ENCODE assay signal across 2 cellular contexts in the genomic region with DNA sequence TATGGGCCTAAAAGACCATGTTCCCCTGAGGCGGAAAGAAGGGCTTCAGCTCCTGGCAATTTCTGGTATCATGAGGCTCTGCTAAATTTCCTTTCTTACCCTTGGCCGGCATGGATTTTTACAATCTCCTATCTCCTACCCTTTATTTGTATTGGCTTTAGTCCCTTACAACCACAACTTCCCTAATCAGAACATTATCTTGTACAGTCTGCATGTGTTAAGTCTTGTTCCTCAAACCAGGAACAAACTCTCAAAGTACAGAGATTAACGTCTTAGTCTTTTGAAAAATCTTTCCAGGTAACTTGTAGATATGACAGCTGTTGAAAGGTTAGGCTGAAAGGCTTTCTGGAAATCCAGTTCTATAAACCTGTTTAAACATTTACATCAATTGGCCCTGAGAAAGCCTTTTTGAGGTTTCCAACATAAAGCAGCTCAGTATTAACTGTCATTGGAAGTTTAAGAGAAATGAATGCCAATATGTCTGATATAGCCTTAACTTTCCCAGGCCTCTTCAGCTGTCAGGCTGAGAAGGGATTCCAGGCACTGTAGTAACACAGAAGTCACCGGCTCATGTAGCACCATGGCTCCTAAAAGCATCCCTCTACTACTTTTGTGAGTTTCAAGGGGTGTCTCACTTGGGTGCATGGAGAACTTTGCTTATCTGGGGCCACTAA.
TF ChIP-seq lines count a peak whose summit lies in the region.

No MANE protein-coding gene starts in this region.

TF ChIP-seq in HepG2, 621 proteins besides CTCF, POLR2A, EP300 and RAD21 (continued from another document and continues in another):
- TF ChIP-seq, protein P1, sequence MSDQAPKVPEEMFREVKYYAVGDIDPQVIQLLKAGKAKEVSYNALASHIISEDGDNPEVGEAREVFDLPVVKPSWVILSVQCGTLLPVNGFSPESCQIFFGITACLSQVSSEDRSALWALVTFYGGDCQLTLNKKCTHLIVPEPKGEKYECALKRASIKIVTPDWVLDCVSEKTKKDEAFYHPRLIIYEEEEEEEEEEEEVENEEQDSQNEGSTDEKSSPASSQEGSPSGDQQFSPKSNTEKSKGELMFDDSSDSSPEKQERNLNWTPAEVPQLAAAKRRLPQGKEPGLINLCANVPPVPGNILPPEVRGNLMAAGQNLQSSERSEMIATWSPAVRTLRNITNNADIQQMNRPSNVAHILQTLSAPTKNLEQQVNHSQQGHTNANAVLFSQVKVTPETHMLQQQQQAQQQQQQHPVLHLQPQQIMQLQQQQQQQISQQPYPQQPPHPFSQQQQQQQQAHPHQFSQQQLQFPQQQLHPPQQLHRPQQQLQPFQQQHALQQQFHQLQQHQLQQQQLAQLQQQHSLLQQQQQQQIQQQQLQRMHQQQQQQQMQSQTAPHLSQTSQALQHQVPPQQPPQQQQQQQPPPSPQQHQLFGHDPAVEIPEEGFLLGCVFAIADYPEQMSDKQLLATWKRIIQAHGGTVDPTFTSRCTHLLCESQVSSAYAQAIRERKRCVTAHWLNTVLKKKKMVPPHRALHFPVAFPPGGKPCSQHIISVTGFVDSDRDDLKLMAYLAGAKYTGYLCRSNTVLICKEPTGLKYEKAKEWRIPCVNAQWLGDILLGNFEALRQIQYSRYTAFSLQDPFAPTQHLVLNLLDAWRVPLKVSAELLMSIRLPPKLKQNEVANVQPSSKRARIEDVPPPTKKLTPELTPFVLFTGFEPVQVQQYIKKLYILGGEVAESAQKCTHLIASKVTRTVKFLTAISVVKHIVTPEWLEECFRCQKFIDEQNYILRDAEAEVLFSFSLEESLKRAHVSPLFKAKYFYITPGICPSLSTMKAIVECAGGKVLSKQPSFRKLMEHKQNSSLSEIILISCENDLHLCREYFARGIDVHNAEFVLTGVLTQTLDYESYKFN (CRISPR knock-in tag; conservative IDR thresholded peaks at IDR 0.05) = no peak
- TF ChIP-seq KAT2B (IDR thresholded peaks at IDR 0.05; ENCODE audit: borderline replicate concordance, low read depth, low read length) (no peak), ZNF781 (CRISPR knock-in tag; IDR thresholded peaks at IDR 0.05; ENCODE audit: borderline replicate concordance, not compliant biosample characterization) (no peak), ZNF816 (CRISPR knock-in tag; IDR thresholded peaks at IDR 0.05; ENCODE audit: borderline replicate concordance) (no peak), HOXA5 (CRISPR knock-in tag; IDR thresholded peaks at IDR 0.05) (no peak), PHF20 (CRISPR knock-in tag; IDR thresholded peaks at IDR 0.05) (no peak), GATAD1 (CRISPR knock-in tag; IDR thresholded peaks at IDR 0.05) (no peak)
- TF ChIP-seq, protein P2, sequence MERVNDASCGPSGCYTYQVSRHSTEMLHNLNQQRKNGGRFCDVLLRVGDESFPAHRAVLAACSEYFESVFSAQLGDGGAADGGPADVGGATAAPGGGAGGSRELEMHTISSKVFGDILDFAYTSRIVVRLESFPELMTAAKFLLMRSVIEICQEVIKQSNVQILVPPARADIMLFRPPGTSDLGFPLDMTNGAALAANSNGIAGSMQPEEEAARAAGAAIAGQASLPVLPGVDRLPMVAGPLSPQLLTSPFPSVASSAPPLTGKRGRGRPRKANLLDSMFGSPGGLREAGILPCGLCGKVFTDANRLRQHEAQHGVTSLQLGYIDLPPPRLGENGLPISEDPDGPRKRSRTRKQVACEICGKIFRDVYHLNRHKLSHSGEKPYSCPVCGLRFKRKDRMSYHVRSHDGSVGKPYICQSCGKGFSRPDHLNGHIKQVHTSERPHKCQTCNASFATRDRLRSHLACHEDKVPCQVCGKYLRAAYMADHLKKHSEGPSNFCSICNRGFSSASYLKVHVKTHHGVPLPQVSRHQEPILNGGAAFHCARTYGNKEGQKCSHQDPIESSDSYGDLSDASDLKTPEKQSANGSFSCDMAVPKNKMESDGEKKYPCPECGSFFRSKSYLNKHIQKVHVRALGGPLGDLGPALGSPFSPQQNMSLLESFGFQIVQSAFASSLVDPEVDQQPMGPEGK (CRISPR knock-in tag; IDR thresholded peaks at IDR 0.05) = no peak
- TF ChIP-seq, protein P3, sequence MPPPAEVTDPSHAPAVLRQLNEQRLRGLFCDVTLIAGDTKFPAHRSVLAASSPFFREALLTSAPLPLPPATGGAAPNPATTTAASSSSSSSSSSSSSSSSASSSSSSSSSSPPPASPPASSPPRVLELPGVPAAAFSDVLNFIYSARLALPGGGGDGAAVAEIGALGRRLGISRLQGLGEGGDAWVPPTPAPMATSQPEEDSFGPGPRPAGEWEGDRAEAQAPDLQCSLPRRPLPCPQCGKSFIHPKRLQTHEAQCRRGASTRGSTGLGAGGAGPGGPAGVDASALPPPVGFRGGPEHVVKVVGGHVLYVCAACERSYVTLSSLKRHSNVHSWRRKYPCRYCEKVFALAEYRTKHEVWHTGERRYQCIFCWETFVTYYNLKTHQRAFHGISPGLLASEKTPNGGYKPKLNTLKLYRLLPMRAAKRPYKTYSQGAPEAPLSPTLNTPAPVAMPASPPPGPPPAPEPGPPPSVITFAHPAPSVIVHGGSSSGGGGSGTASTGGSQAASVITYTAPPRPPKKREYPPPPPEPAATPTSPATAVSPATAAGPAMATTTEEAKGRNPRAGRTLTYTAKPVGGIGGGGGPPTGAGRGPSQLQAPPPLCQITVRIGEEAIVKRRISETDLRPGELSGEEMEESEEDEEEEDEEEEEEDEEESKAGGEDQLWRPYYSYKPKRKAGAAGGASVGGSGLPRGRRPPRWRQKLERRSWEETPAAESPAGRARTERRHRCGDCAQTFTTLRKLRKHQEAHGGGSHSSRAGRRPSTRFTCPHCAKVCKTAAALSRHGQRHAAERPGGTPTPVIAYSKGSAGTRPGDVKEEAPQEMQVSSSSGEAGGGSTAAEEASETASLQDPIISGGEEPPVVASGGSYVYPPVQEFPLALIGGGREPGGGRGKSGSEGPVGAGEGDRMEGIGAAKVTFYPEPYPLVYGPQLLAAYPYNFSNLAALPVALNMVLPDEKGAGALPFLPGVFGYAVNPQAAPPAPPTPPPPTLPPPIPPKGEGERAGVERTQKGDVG (CRISPR knock-in tag; IDR thresholded peaks at IDR 0.05; ENCODE audit: borderline replicate concordance) = no peak
- TF ChIP-seq, protein P4, sequence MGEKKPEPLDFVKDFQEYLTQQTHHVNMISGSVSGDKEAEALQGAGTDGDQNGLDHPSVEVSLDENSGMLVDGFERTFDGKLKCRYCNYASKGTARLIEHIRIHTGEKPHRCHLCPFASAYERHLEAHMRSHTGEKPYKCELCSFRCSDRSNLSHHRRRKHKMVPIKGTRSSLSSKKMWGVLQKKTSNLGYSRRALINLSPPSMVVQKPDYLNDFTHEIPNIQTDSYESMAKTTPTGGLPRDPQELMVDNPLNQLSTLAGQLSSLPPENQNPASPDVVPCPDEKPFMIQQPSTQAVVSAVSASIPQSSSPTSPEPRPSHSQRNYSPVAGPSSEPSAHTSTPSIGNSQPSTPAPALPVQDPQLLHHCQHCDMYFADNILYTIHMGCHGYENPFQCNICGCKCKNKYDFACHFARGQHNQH (CRISPR knock-in tag; IDR thresholded peaks at IDR 0.05) = no peak
- TF ChIP-seq, protein P5, sequence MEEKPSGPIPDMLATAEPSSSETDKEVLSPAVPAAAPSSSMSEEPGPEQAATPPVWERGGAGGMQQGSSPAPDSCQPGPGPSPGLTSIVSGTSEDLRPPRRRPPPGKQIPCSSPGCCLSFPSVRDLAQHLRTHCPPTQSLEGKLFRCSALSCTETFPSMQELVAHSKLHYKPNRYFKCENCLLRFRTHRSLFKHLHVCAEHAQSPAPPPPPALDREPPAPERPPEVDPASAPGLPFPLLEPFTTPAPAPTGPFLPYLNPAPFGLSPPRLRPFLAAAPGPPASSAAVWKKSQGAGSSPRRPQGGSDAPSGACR (CRISPR knock-in tag; IDR thresholded peaks at IDR 0.05) = no peak

TF ChIP-seq in SK-N-SH treated with all-trans-retinoic acid at 6 μM for 48 hours, 23 proteins besides CTCF, POLR2A, EP300 and RAD21 (continued from another document):
- TF ChIP-seq BACH2 (CRISPR knock-in tag; IDR thresholded peaks at IDR 0.05; ENCODE audit: borderline replicate concordance) = no peak
- TF ChIP-seq OSR1 (CRISPR knock-in tag; IDR thresholded peaks at IDR 0.05) = no peak
- no peak for TF ChIP-seq ISL1 (CRISPR knock-in tag; IDR thresholded peaks at IDR 0.05)
- no peak for TF ChIP-seq GLIS3 (CRISPR knock-in tag; IDR thresholded peaks at IDR 0.05)
- TF ChIP-seq, protein P6, sequence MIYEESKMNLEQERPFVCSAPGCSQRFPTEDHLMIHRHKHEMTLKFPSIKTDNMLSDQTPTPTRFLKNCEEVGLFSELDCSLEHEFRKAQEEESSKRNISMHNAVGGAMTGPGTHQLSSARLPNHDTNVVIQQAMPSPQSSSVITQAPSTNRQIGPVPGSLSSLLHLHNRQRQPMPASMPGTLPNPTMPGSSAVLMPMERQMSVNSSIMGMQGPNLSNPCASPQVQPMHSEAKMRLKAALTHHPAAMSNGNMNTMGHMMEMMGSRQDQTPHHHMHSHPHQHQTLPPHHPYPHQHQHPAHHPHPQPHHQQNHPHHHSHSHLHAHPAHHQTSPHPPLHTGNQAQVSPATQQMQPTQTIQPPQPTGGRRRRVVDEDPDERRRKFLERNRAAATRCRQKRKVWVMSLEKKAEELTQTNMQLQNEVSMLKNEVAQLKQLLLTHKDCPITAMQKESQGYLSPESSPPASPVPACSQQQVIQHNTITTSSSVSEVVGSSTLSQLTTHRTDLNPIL (CRISPR knock-in tag; IDR thresholded peaks at IDR 0.05; ENCODE audit: low read depth) = no peak
- no peak for TF ChIP-seq RARB (CRISPR knock-in tag; IDR thresholded peaks at IDR 0.05)
- no peak for TF ChIP-seq PPARA (CRISPR knock-in tag; IDR thresholded peaks at IDR 0.05; ENCODE audit: borderline replicate concordance)
- no peak for TF ChIP-seq ESRRG (CRISPR knock-in tag; IDR thresholded peaks at IDR 0.05)
- TF ChIP-seq TCF4 (CRISPR knock-in tag; IDR thresholded peaks at IDR 0.05; ENCODE audit: borderline replicate concordance) = no peak
- TF ChIP-seq, protein P7, sequence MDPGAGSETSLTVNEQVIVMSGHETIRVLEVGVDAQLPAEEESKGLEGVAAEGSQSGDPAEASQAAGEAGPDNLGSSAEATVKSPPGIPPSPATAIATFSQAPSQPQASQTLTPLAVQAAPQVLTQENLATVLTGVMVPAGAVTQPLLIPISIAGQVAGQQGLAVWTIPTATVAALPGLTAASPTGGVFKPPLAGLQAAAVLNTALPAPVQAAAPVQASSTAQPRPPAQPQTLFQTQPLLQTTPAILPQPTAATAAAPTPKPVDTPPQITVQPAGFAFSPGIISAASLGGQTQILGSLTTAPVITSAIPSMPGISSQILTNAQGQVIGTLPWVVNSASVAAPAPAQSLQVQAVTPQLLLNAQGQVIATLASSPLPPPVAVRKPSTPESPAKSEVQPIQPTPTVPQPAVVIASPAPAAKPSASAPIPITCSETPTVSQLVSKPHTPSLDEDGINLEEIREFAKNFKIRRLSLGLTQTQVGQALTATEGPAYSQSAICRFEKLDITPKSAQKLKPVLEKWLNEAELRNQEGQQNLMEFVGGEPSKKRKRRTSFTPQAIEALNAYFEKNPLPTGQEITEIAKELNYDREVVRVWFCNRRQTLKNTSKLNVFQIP (CRISPR knock-in tag; IDR thresholded peaks at IDR 0.05; ENCODE audit: borderline replicate concordance, low read depth) = no peak
- no peak for TF ChIP-seq ZC3H10 (CRISPR knock-in tag; IDR thresholded peaks at IDR 0.05)
- no peak for TF ChIP-seq SNAI2 (CRISPR knock-in tag; IDR thresholded peaks at IDR 0.05)
